In the genomic region with DNA sequence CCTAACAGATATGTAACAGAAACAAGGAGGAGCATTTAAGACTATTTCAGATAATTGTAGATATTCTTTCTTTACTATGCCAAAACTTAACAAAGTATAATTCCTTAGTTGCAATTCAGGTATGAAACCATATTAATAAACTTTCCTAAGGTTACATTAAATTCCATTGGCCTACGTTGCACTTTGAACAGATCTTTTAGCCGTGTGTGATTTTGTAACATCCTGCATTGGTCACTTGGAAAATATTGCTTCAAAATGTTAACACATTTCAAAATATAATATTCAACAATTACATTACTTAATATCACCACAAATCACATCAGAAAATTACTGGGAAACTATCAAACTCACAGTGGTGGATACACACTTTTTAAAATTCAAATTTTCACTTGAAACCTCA, we compare ENCODE assay signal across 23 cellular contexts.
"Had no signal": no experiment of that assay in that cellular context is flagged by ENCODE, and none has a peak within 500 bp of the region (broad histone marks: within the 10 kb centered on the region; RNA-seq: fewer than 3 reads in every experiment).

No MANE protein-coding gene starts in this region.

- H3K27ac ChIP-seq: PC-9, RWPE1 had no signal

- H3K27me3 ChIP-seq: ascending aorta had no signal

- DNase-seq: activated CD4-positive, alpha-beta T cell treated with anti-CD3 and anti-CD28 coated beads, Interleukin-2, amount 10 ng/mL, durations not matched to agents 24 days and 14 days; activated CD4-positive, alpha-beta T cell treated with anti-CD3 and anti-CD28 coated beads, Interleukin-2, amount 50 U/mL, for 4 hours; activated CD8-positive, alpha-beta T cell treated with anti-CD3 and anti-CD28 coated beads for 36 hours; activated gamma-delta T cell; activated naive CD4-positive, alpha-beta T cell treated with Interleukin-2 at 50 U/mL for 16 hours; activated naive CD8-positive, alpha-beta T cell treated with anti-CD3 and anti-CD28 coated beads, Interleukin-2, amount 10 ng/mL, durations not matched to agents 7 days and 5 days; activated T-cell treated with anti-CD3 and anti-CD28 coated beads, Interleukin-2, amount 50 U/mL, for 1 hour; activated T-cell treated with anti-CD3 and anti-CD28 coated beads, Interleukin-2, amount 50 U/mL, for 72 hours; amygdala; NCI-H1048; NCI-H1105 treated with DMSO at 0.1 percent for 48 hours; NCI-H1436; NCI-H1694; NCI-H1930; NCI-H2081 treated with DMSO at 0.1 percent for 48 hours; NCI-H345; NCI-H524 treated with DMSO at 0.1 percent for 48 hours; PC-9; Right ventricle myocardium superior; T1000 had no signal

- H3K4me3 ChIP-seq: ascending aorta, PC-9 had no signal

- ATAC-seq: activated CD8-positive, alpha-beta T cell treated with anti-CD3 and anti-CD28 coated beads for 36 hours; activated T-cell treated with anti-CD3 and anti-CD28 coated beads, Interleukin-2, amount 50 U/mL, for 72 hours; activated T-helper 17 cell treated with anti-CD3 and anti-CD28 coated beads, Interleukin-2, amount 50 U/mL, for 72 hours had no signal
